ENCODE assay signal across 17 cellular contexts in genomic region chr13:32988588-32989256, GRCh38. TPM values are rescaled to one million over a fixed set of nuclear protein-coding genes. Genes with fewer than 3 reads are reported as not detected.
DNase-seq lines count a peak whose midpoint lies in the region; FAIRE-seq and TF ChIP-seq lines count a peak whose summit lies in the region.
"Had no signal": no experiment of that assay in that cellular context is flagged by ENCODE, and none has a peak within 500 bp of the region (broad histone marks: within the 10 kb centered on the region; RNA-seq: fewer than 3 reads in every experiment).

No MANE protein-coding gene starts in this region.

- peak overlapping the region in 2 of 3 donors; percentile 0 to 20 for H3K4me3 ChIP-seq in breast epithelium
- peak overlapping the region; percentile 71 for H3K4me3 ChIP-seq in adipocyte (ENCODE audit: low read length)
- no peak overlapping the region for H3K4me3 ChIP-seq in small intestine (ENCODE audit: low read depth in 1 of 2, low read length in 2 of 2)
- no peak overlapping the region for H3K4me3 ChIP-seq in tibial artery

- no TSS peak for BruUV-seq in MCF 10A (replicated peaks; lab: Mats Ljungman, UMichigan)

- CTCF ChIA-PET in MCF 10A (lab: Yijun Ruan, JAX) = no interaction called here

- no peak overlapping the region for H3K4me3 Mint-ChIP-seq in MCF 10A (ENCODE audit: unreplicated experiment)
- no peak overlapping the region for H3K4me3 Mint-ChIP-seq in activated T-helper 1 cell treated with anti-CD3 and anti-CD28 coated beads, Interleukin-12 subunit alpha, Interleukin-12 subunit beta, Interleukin-2, Interleukin-4 antibody, amounts not matched to agents 30 ng/mL and 10 ng/mL and 1 ng/mL, durations not matched to agents 14 hours and 24 hours and 36 hours
- H3K4me3 Mint-ChIP-seq: neural crest cell had no signal

- TF ChIP-seq POLR2A in breast epithelium (IDR thresholded peaks at IDR 0.05) = no peak

- no peaks in the 10 kb centered on the region for H3K27me3 Mint-ChIP-seq in MCF 10A (ENCODE audit: insufficient read depth, unreplicated experiment)
- peaks cover 5% of the 10 kb centered on the region for H3K27me3 Mint-ChIP-seq in activated T-helper 1 cell treated with anti-CD3 and anti-CD28 coated beads, Interleukin-12 subunit alpha, Interleukin-12 subunit beta, Interleukin-2, Interleukin-4 antibody, amounts not matched to agents 30 ng/mL and 10 ng/mL and 1 ng/mL, durations not matched to agents 14 hours and 24 hours and 36 hours (ENCODE audit: insufficient read depth)

- no peak for FAIRE-seq in small intestine (lab: Jason Lieb, UNC)
- FAIRE-seq: colon had no signal

- no peaks in the 10 kb centered on the region for H3K36me3 Mint-ChIP-seq in MCF 10A (ENCODE audit: insufficient read depth, unreplicated experiment)
- no peaks in the 10 kb centered on the region for H3K36me3 Mint-ChIP-seq in activated T-helper 1 cell treated with anti-CD3 and anti-CD28 coated beads, Interleukin-12 subunit alpha, Interleukin-12 subunit beta, Interleukin-2, Interleukin-4 antibody, amounts not matched to agents 30 ng/mL and 10 ng/mL and 1 ng/mL, durations not matched to agents 14 hours and 24 hours and 36 hours (ENCODE audit: low read depth)

- H3K36me3 ChIP-seq in breast epithelium = no peaks in the 10 kb centered on the region
- no peaks in the 10 kb centered on the region for H3K36me3 ChIP-seq in adipocyte (ENCODE audit: control insufficient read depth, insufficient read depth, low read length, severe bottlenecking)
- no peaks in the 10 kb centered on the region for H3K36me3 ChIP-seq in small intestine (ENCODE audit: control insufficient read depth in 2 of 2, insufficient read depth in 2 of 2, low read length in 2 of 2)
- no peaks in the 10 kb centered on the region for H3K36me3 ChIP-seq in tibial artery

- in situ Hi-C loops in KBM-7 (cut with MboI; ENCODE audit: low pct_unique_long_range_greater_than_20kb, low sequenced_read_pairs) = no loop called here

- H3K27me3 ChIP-seq in breast epithelium (no peaks in the 10 kb centered on the region), adipocyte (replicated peaks; ENCODE audit: control insufficient read depth, insufficient read depth, low read length) (no peaks in the 10 kb centered on the region), small intestine (ENCODE audit: control insufficient read depth in 2 of 2, insufficient read depth in 2 of 2, low read length in 2 of 2) (peaks cover 0 to 1% of the 10 kb centered on the region in 2 donors), tibial artery (peaks cover 0 to 3% of the 10 kb centered on the region in 2 donors)

- POLR2A ChIA-PET in MCF 10A (lab: Yijun Ruan, JAX) = interaction anchor here (0.8 kb wide), 1 partner anchor 693 kb away, joined by 3 read pairs; no protein-coding TSS in a partner anchor

- H3K9ac ChIP-seq in adipocyte (ENCODE audit: low read length) = no peak overlapping the region

- H3K27ac ChIP-seq in breast epithelium = no peak overlapping the region
- no peak overlapping the region for H3K27ac ChIP-seq in small intestine (ENCODE audit: low read depth in 1 of 2, low read length in 1 of 2)
- no peak overlapping the region for H3K27ac ChIP-seq in tibial artery
- H3K27ac ChIP-seq: HL-60 had no signal

- no peak for TF ChIP-seq CTCF in breast epithelium (IDR thresholded peaks at IDR 0.05)
- TF ChIP-seq CTCF in MCF 10A (IDR thresholded peaks at IDR 0.05; ENCODE audit: unreplicated experiment) = no peak
- TF ChIP-seq CTCF in tibial artery (IDR thresholded peaks at IDR 0.05) = no peak

- H3K4me1 Mint-ChIP-seq in MCF 10A (ENCODE audit: insufficient read depth, unreplicated experiment) = no peaks in the 10 kb centered on the region
- peaks cover 6% of the 10 kb centered on the region for H3K4me1 Mint-ChIP-seq in activated T-helper 1 cell treated with anti-CD3 and anti-CD28 coated beads, Interleukin-12 subunit alpha, Interleukin-12 subunit beta, Interleukin-2, Interleukin-4 antibody, amounts not matched to agents 30 ng/mL and 10 ng/mL and 1 ng/mL, durations not matched to agents 14 hours and 24 hours and 36 hours (ENCODE audit: low read depth)
- H3K4me1 Mint-ChIP-seq: neural crest cell had no signal

- H3K9me3 ChIP-seq in breast epithelium (no peaks in the 10 kb centered on the region), adipocyte (ENCODE audit: control insufficient read depth, low read length) (peaks cover 5% of the 10 kb centered on the region), small intestine (ENCODE audit: control insufficient read depth, low read depth) (no peaks in the 10 kb centered on the region), tibial artery (no peaks in the 10 kb centered on the region)

- H3K9me3 Mint-ChIP-seq in MCF 10A (ENCODE audit: unreplicated experiment) = peaks cover 7% of the 10 kb centered on the region
- H3K9me3 Mint-ChIP-seq in activated T-helper 1 cell treated with anti-CD3 and anti-CD28 coated beads, Interleukin-12 subunit alpha, Interleukin-12 subunit beta, Interleukin-2, Interleukin-4 antibody, amounts not matched to agents 30 ng/mL and 10 ng/mL and 1 ng/mL, durations not matched to agents 14 hours and 24 hours and 36 hours = no peaks in the 10 kb centered on the region

- no peak overlapping the region for H3K27ac Mint-ChIP-seq in MCF 10A (ENCODE audit: low read depth, unreplicated experiment)
- H3K27ac Mint-ChIP-seq in activated T-helper 1 cell treated with anti-CD3 and anti-CD28 coated beads, Interleukin-12 subunit alpha, Interleukin-12 subunit beta, Interleukin-2, Interleukin-4 antibody, amounts not matched to agents 30 ng/mL and 10 ng/mL and 1 ng/mL, durations not matched to agents 14 hours and 24 hours and 36 hours = no peak overlapping the region

- intact Hi-C loops in breast epithelium (cut with DNase I; ENCODE audit: low total_unique reads) = no loop called here
- intact Hi-C loops in MCF 10A (cut with micrococcal nuclease) = no loop called here
- intact Hi-C loops in tibial artery (cut with DNase I; ENCODE audit: low total_unique reads) = no loop called here
- intact Hi-C loops in activated T-helper 1 cell treated with anti-CD3 and anti-CD28 coated beads, Interleukin-12 subunit alpha, Interleukin-12 subunit beta, Interleukin-2, Interleukin-4 antibody, amounts not matched to agents 30 ng/mL and 10 ng/mL and 1 ng/mL, durations not matched to agents 14 hours and 24 hours and 36 hours (cut with micrococcal nuclease) = no loop called here

- WGBS in small intestine, 3 donors = 16 to 34% (median 24%) methylated on average over 8 of the region's 8 CpGs

- DNase-seq in breast epithelium (ENCODE audit: low spot score in 2 of 2) (no peak), MCF 10A (ENCODE audit: unreplicated experiment) (no peak), KBM-7 (peak; percentile 31), adipocyte (ENCODE audit: low read depth) (peak; percentile 7), small intestine (peak; percentile 18), tibial artery (no peak), NCI-H1694 (lab: John Stamatoyannopoulos, UW) (no peak)
- DNase-seq in activated T-helper 1 cell treated with anti-CD3 and anti-CD28 coated beads, Interleukin-12 subunit alpha, Interleukin-12 subunit beta, Interleukin-2, Interleukin-4 antibody, amounts not matched to agents 30 ng/mL and 10 ng/mL and 1 ng/mL, durations not matched to agents 14 hours and 24 hours and 36 hours (ENCODE audit: low spot score) = no peak
- DNase-seq: activated CD4-positive, alpha-beta T cell treated with anti-CD3 and anti-CD28 coated beads, Interleukin-2, amount 50 U/mL, for 1 hour; activated naive CD4-positive, alpha-beta T cell treated with Interleukin-2 at 50 U/mL for 16 hours; kidney glomerular epithelial cell; NCI-H1048; NCI-H524; stimulated activated CD8-positive, alpha-beta memory T cell treated with anti-CD3 and anti-CD28 coated beads, Interleukin-4, amount 100 ng/mL, for 48 hours had no signal

- no peaks in the 10 kb centered on the region for H3K4me1 ChIP-seq in breast epithelium
- peaks cover 12% of the 10 kb centered on the region for H3K4me1 ChIP-seq in adipocyte (ENCODE audit: control insufficient read depth, insufficient read depth, low read length)
- H3K4me1 ChIP-seq in small intestine (ENCODE audit: control insufficient read depth in 2 of 2, insufficient read depth in 1 of 2, low read depth in 1 of 2, low read length in 1 of 2) = peaks cover 0 to 2% of the 10 kb centered on the region in 2 donors
- no peaks in the 10 kb centered on the region for H3K4me1 ChIP-seq in tibial artery

RNA-seq across cellular contexts. Expression of gene KL, which starts 27.5 kb away (rescaled TPM):
- 1 to 10 TPM; 2.7 to 4.3 (median 2.9) TPM for total RNA-seq in breast epithelium
- total RNA-seq in MCF 10A (2022) = not detected in 2 replicates
- 1 to 10 TPM in 1 of 3 donors, under 1 TPM in 2; 0.67 to 3.2 (median 0.81) TPM for polyA plus RNA-seq in small intestine
- total RNA-seq in activated T-helper 1 cell treated with anti-CD3 and anti-CD28 coated beads, Interleukin-12 subunit alpha, Interleukin-12 subunit beta, Interleukin-2, Interleukin-4 antibody, amounts not matched to agents 30 ng/mL and 10 ng/mL and 1 ng/mL, durations not matched to agents 14 hours and 24 hours and 36 hours = 0.49 and 0.54 TPM in 2 replicates

Comparison
In these comparisons a context has a peak if more than half of its experiments do, and no peak if none do; other contexts are left out.
1. DNase-seq: peak in KBM-7 (single experiment), adipocyte (single experiment) and small intestine (single experiment); none in breast epithelium (0 of 2), MCF 10A (single experiment), tibial artery (0 of 2), activated T-helper 1 cell treated with anti-CD3 and anti-CD28 coated beads, Interleukin-12 subunit alpha, Interleukin-12 subunit beta, Interleukin-2, Interleukin-4 antibody, amounts not matched to agents 30 ng/mL and 10 ng/mL and 1 ng/mL, durations not matched to agents 14 hours and 24 hours and 36 hours (single experiment) and NCI-H1694 (single experiment).
2. H3K4me3 ChIP-seq: peak in breast epithelium (2 of 3) and adipocyte (single experiment); none in small intestine (0 of 2) and tibial artery (0 of 2).